17 cellular contexts compared by ENCODE assay signal in genomic region chr12:81221681-81222080, GRCh38.
A peak's percentile ranks its signal among the peaks of the same experiment; 100 is the strongest.
DNase-seq lines count a peak whose midpoint lies in the region; ATAC-seq and TF ChIP-seq lines count a peak whose summit lies in the region.
"Had no signal": no experiment of that assay in that cellular context is flagged by ENCODE, and none has a peak within 500 bp of the region (broad histone marks: within the 10 kb centered on the region; RNA-seq: fewer than 3 reads in every experiment).

No MANE protein-coding gene starts in this region.

- no peak for TF ChIP-seq CTCF in choroid plexus epithelial cell (conservative IDR thresholded peaks at IDR 0.05; ENCODE audit: low read depth, low read length)
- TF ChIP-seq CTCF in osteoblast (IDR thresholded peaks at IDR 0.05; ENCODE audit: extremely low read depth, low read depth, low read length), result no peak

- H3K27me3 ChIP-seq in osteoblast (ENCODE audit: insufficient read depth, low read length), result no peaks in the 10 kb centered on the region

- peak; percentile 7 for DNase-seq in AG08395 (ENCODE audit: low spot score)
- DNase-seq in HT1080 (ENCODE audit: low read depth), result peak; percentile 1
- peak; percentile 5 for DNase-seq in choroid plexus epithelial cell (ENCODE audit: low read depth)
- DNase-seq in osteoblast (ENCODE audit: insufficient read length, low spot score, missing footprints), result peak; percentile 1
- DNase-seq: C1 segment of cervical spinal cord; CD8-positive, alpha-beta memory T cell; DMS79 treated with DMSO at 0.1 percent for 48 hours; NCI-H1105; NCI-H226; NCI-H524; PC-3; RPMI8226; SHP77 treated with DMSO at 0.1 percent for 48 hours had no signal

- no peak overlapping the region for H3K27ac ChIP-seq in osteoblast (ENCODE audit: low read depth, low read length)

- H3K4me3 ChIP-seq in choroid plexus epithelial cell (ENCODE audit: low read depth, low read length) (no peak overlapping the region), osteoblast (ENCODE audit: insufficient read depth, low read length) (no peak overlapping the region)
- H3K4me3 ChIP-seq: HAP-1 had no signal

- H3K4me2 ChIP-seq in osteoblast (ENCODE audit: insufficient read depth, low read length), result no peak overlapping the region

- no peaks in the 10 kb centered on the region for H3K9me3 ChIP-seq in osteoblast (ENCODE audit: low read depth, low read length)
- H3K9me3 ChIP-seq: HAP-1 had no signal

- no peak for ATAC-seq in HG02588 (IDR thresholded peaks at IDR 0.05; ENCODE audit: unreplicated experiment)
- no peak for ATAC-seq in HG02884 (IDR thresholded peaks at IDR 0.05; ENCODE audit: unreplicated experiment)
- no peak for ATAC-seq in GM21737 (IDR thresholded peaks at IDR 0.05; ENCODE audit: unreplicated experiment)
- ATAC-seq: PC-3 had no signal

- H2AFZ ChIP-seq in osteoblast (ENCODE audit: low read length), result no peak overlapping the region

- no peaks in the 10 kb centered on the region for H3K79me2 ChIP-seq in osteoblast (ENCODE audit: insufficient read depth, low read length)

- no peaks in the 10 kb centered on the region for H4K20me1 ChIP-seq in osteoblast (ENCODE audit: insufficient read depth, low read length)

- H3K36me3 ChIP-seq in osteoblast (ENCODE audit: insufficient read depth, low read length), result no peaks in the 10 kb centered on the region
- H3K36me3 ChIP-seq: HAP-1 had no signal

- H3K4me1 ChIP-seq in osteoblast (ENCODE audit: insufficient read depth, low read length), result peaks cover 19% of the 10 kb centered on the region
